9 cellular contexts compared by ENCODE assay signal in genomic region chr1:7269525-7269924, GRCh38.
"Had no signal": no experiment of that assay in that cellular context is flagged by ENCODE, and none has a peak within 500 bp of the region (broad histone marks: within the 10 kb centered on the region; RNA-seq: fewer than 3 reads in every experiment).

No MANE protein-coding gene starts in this region.

- H2AFZ ChIP-seq: GM23338 had no signal

- H3K4me3 ChIP-seq: GM23338, K562 had no signal

- ATAC-seq: GM23338, HepG2, K562 had no signal

- H3K27ac Mint-ChIP-seq: GM23338, H9, HFFc6 had no signal

- H3K4me2 ChIP-seq: GM23338 had no signal

- FAIRE-seq: H1, H54, HepG2 had no signal

- H3K27ac ChIP-seq: HL-60 had no signal

- DNase-seq: H9, HCEC 1CT, HFFc6 had no signal
